Comparison of ENCODE assay signal across 18 cellular contexts in the genomic region with DNA sequence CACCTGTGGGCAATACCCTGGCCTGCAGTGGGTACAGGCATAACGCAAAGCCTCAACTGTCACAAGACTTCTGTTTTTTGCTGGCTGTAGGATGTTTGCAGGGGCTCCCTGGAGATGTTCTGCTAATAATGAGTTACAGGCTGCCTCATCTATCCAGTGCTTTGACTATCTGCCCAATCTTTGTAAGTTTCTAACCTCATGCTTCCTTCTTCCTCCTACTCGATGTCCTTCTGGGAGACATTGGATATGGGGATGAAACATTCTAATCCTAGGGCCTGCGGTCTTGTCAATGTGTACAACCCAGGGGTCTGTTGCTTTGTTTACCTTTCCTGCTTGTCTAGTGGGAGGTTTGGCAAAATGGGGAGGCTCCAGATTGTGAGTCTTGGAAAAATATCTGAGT.
"Had no signal": no experiment of that assay in that cellular context is flagged by ENCODE, and none has a peak within 500 bp of the region (broad histone marks: within the 10 kb centered on the region; RNA-seq: fewer than 3 reads in every experiment).

No MANE protein-coding gene starts in this region.

- H3K4me1 Mint-ChIP-seq: activated B cell treated with CpG ODN at 0.5 μM for 24 hours, immature natural killer cell, naive B cell had no signal

- H3K9me3 Mint-ChIP-seq: activated B cell treated with CpG ODN at 0.5 μM for 24 hours; activated CD8-positive, alpha-beta T cell treated with anti-CD3 and anti-CD28 coated beads for 36 hours; naive B cell; T-helper 2 cell treated with Interferon-gamma antibody and Interleukin-4, amounts not matched to agents 5 μg/mL and 100 μg/mL, for 36 hours; type B pancreatic cell had no signal

- H3K9me3 ChIP-seq: ascending aorta, suprapubic skin had no signal

- H3K4me3 ChIP-seq: ascending aorta, coronary artery, lung, suprapubic skin had no signal

- H3K27ac Mint-ChIP-seq: activated B cell treated with CpG ODN at 0.5 μM for 24 hours; activated CD8-positive, alpha-beta T cell treated with anti-CD3 and anti-CD28 coated beads for 36 hours; immature natural killer cell; naive B cell; T-helper 2 cell treated with Interferon-gamma antibody and Interleukin-4, amounts not matched to agents 5 μg/mL and 100 μg/mL, for 36 hours; type B pancreatic cell had no signal

- DNase-seq: activated B cell treated with CpG ODN at 0.5 μM for 24 hours; activated CD4-positive, alpha-beta T cell treated with anti-CD3 and anti-CD28 coated beads for 48 hours; activated CD8-positive, alpha-beta T cell treated with anti-CD3 and anti-CD28 coated beads for 36 hours; activated naive CD4-positive, alpha-beta T cell; activated T-cell treated with anti-CD3 and anti-CD28 coated beads, Interleukin-2, amount 50 U/mL, for 48 hours; foreskin keratinocyte; immature natural killer cell; naive B cell; small intestine; stimulated activated CD4-positive, alpha-beta T cell treated with anti-CD3 and anti-CD28 coated beads, Interleukin-4, amount 100 ng/mL, for 4 hours; stimulated activated naive CD8-positive, alpha-beta T cell treated with anti-CD3 and anti-CD28 coated beads, Interleukin-15, Interleukin-2, amounts not matched to agents 100 U/mL and 50 U/mL, for 24 hours had no signal

- H3K27me3 Mint-ChIP-seq: type B pancreatic cell had no signal

- H3K27me3 ChIP-seq: ascending aorta, suprapubic skin had no signal

- H3K4me3 Mint-ChIP-seq: activated B cell treated with CpG ODN at 0.5 μM for 24 hours; activated CD8-positive, alpha-beta T cell treated with anti-CD3 and anti-CD28 coated beads for 36 hours; immature natural killer cell; naive B cell; T-helper 2 cell treated with Interferon-gamma antibody and Interleukin-4, amounts not matched to agents 5 μg/mL and 100 μg/mL, for 36 hours; type B pancreatic cell had no signal

- H3K27ac ChIP-seq: ascending aorta, foreskin keratinocyte, suprapubic skin had no signal

- FAIRE-seq: small intestine had no signal

- H3K4me1 ChIP-seq: foreskin keratinocyte had no signal

- H3K36me3 ChIP-seq: ascending aorta, suprapubic skin had no signal

- ATAC-seq: activated CD8-positive, alpha-beta T cell treated with anti-CD3 and anti-CD28 coated beads for 36 hours; esophagus mucosa; foreskin keratinocyte; stimulated activated naive CD8-positive, alpha-beta T cell treated with anti-CD3 and anti-CD28 coated beads, Interleukin-15, Interleukin-2, amounts not matched to agents 100 U/mL and 50 U/mL, for 24 hours had no signal

- H3K36me3 Mint-ChIP-seq: immature natural killer cell, naive B cell, type B pancreatic cell had no signal
